Comparison of ENCODE assay signal across 20 cellular contexts in the genomic region with DNA sequence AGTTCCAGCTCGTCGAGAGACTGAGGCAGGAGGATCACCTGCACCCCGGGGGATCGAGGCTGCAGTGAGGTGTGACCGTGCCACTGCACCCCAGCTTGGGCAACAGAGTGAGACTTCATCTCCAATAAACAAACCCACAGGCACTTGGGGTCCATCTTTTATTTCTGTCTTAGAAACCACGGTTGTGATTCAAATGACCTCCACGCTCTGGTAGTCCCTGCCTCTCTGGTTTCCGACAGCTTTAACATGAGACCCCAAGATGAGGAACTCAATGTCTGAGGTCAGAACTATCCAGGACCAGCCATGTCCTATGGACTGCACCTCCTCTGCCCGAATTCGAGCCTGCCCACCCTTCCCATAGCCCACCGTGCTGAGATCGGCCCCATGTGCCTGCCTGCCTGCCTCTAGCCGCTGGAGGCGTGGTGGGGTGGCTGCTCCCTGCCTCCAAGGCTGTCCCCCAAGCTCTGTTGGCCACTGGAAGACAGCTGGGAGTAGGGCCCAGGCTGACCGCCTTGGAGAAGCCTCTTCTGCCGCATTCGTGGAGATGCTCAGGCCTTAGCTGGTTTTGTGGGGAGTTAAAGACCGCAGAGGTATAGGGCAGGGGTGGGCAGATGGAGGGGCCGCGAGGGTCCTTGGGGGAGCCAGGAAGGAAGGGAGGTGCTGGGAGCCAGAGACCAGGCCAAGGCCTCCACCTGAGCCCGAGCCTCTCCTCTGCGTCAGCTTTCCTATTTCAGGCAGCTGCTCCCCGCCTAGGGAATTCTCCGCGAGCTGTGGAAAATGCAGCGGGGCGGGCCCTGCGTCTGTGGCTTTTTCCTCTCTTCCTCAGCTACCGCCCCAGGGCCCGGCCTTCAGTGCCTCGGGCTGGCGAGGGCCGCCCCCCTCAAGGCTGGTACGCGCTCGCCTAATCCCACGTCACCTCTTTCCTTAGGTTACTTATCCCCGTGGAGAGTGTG. TPM values are rescaled to one million over a fixed set of nuclear protein-coding genes. Genes with fewer than 3 reads are reported as not detected.
DNase-seq lines count a peak whose midpoint lies in the region; ATAC-seq and TF ChIP-seq lines count a peak whose summit lies in the region.
"Had no signal": no experiment of that assay in that cellular context is flagged by ENCODE, and none has a peak within 500 bp of the region (broad histone marks: within the 10 kb centered on the region; RNA-seq: fewer than 3 reads in every experiment).

No MANE protein-coding gene starts in this region.

- peak overlapping the region in 2 of 8 donors; percentile 43 to 61 for H3K4me3 Mint-ChIP-seq in naive B cell
- H3K4me3 Mint-ChIP-seq: activated naive CD8-positive, alpha-beta T cell treated with anti-CD3 and anti-CD28 coated beads, Interleukin-2, amount 10 ng/mL, durations not matched to agents 7 days and 5 days; activated T-cell treated with anti-CD3 and anti-CD28 coated beads, Interleukin-2, amount 50 U/mL, for 24 hours had no signal

- H3K4me1 ChIP-seq in ectodermal cell (ENCODE audit: control insufficient read depth, insufficient read depth, low read length): peaks cover 18% of the 10 kb centered on the region
- peaks cover 12% of the 10 kb centered on the region for H3K4me1 ChIP-seq in vagina

- peak overlapping the region in 4 of 6 donors; percentile 10 to 84 (median 39) for H3K27ac Mint-ChIP-seq in naive B cell
- H3K27ac Mint-ChIP-seq: activated naive CD8-positive, alpha-beta T cell treated with anti-CD3 and anti-CD28 coated beads, Interleukin-2, amount 10 ng/mL, durations not matched to agents 7 days and 5 days; activated T-cell treated with anti-CD3 and anti-CD28 coated beads, Interleukin-2, amount 50 U/mL, for 24 hours had no signal

- peak; percentile 38 for DNase-seq in left ventricle myocardium superior
- DNase-seq in Right ventricle myocardium inferior (ENCODE audit: missing footprints): no peak
- no peak for DNase-seq in naive B cell
- peak in 1 of 2 donors; percentile 67 for DNase-seq in vagina (ENCODE audit: extremely low spot score in 2 of 2)
- DNase-seq in effector CD8-positive, alpha-beta T cell (lab: John Stamatoyannopoulos, UW): no peak
- DNase-seq: activated CD4-positive, alpha-beta T cell treated with anti-CD3 and anti-CD28 coated beads, Interleukin-2, amount 50 U/mL, for 1 hour; activated naive CD8-positive, alpha-beta T cell treated with anti-CD3 and anti-CD28 coated beads, Interleukin-2, amount 10 ng/mL, durations not matched to agents 7 days and 5 days; activated T-cell treated with anti-CD3 and anti-CD28 coated beads, Interleukin-2, amount 50 U/mL, for 24 hours; COR-L47; mammary epithelial cell; NCI-H1694; NCI-H510A treated with DMSO at 0.1 percent for 48 hours; PC-3; stimulated activated naive CD8-positive, alpha-beta T cell treated with anti-CD3 and anti-CD28 coated beads, Interleukin-15, Interleukin-2, amounts not matched to agents 100 U/mL and 50 U/mL, for 24 hours had no signal

- H3K4me3 ChIP-seq in ectodermal cell (ENCODE audit: insufficient read depth, low read depth, low read length) (no peak overlapping the region), vagina (no peak overlapping the region)
- H3K4me3 ChIP-seq: cardiac muscle cell had no signal

- 86 to 88% methylated on average over 38 of the region's 38 CpGs for WGBS in ectodermal cell, 2 experiments

- no peaks in the 10 kb centered on the region for H3K9me3 Mint-ChIP-seq in naive B cell
- H3K9me3 Mint-ChIP-seq: activated naive CD8-positive, alpha-beta T cell treated with anti-CD3 and anti-CD28 coated beads, Interleukin-2, amount 10 ng/mL, durations not matched to agents 7 days and 5 days; activated T-cell treated with anti-CD3 and anti-CD28 coated beads, Interleukin-2, amount 50 U/mL, for 24 hours had no signal

- no peak for TF ChIP-seq CTCF in vagina (IDR thresholded peaks at IDR 0.05)

- ATAC-seq in left ventricle myocardium superior: no peak
- no peak for ATAC-seq in Right ventricle myocardium inferior
- peak in 1 of 2 donors; percentile 32 for ATAC-seq in naive B cell (ENCODE audit: low read depth in 2 of 2)
- no peak for ATAC-seq in GM18511 (IDR thresholded peaks at IDR 0.05; ENCODE audit: unreplicated experiment)
- no peak for ATAC-seq in GM21360 (IDR thresholded peaks at IDR 0.05; ENCODE audit: unreplicated experiment)
- ATAC-seq: PC-3; stimulated activated naive CD8-positive, alpha-beta T cell treated with anti-CD3 and anti-CD28 coated beads, Interleukin-15, Interleukin-2, amounts not matched to agents 100 U/mL and 50 U/mL, for 24 hours had no signal

- H3K36me3 ChIP-seq in ectodermal cell (ENCODE audit: control insufficient read depth, insufficient read depth, low read length) (no peaks in the 10 kb centered on the region), vagina (no peaks in the 10 kb centered on the region)
- H3K36me3 ChIP-seq: cardiac muscle cell had no signal

- H3K27me3 Mint-ChIP-seq in naive B cell: peaks cover 0 to 17% (median 0%) of the 10 kb centered on the region in 3 donors
- H3K27me3 Mint-ChIP-seq: activated naive CD8-positive, alpha-beta T cell treated with anti-CD3 and anti-CD28 coated beads, Interleukin-2, amount 10 ng/mL, durations not matched to agents 7 days and 5 days; activated T-cell treated with anti-CD3 and anti-CD28 coated beads, Interleukin-2, amount 50 U/mL, for 24 hours had no signal

- H3K27ac ChIP-seq in ectodermal cell (ENCODE audit: insufficient read depth, low read depth, low read length, poor library complexity, severe bottlenecking): peak overlapping the region; percentile 26
- peak overlapping the region; percentile 27 for H3K27ac ChIP-seq in vagina
- H3K27ac ChIP-seq: cardiac muscle cell had no signal

- H3K4me1 Mint-ChIP-seq in naive B cell: peaks cover 15 to 32% (median 21%) of the 10 kb centered on the region in 3 donors
- H3K4me1 Mint-ChIP-seq: activated naive CD8-positive, alpha-beta T cell treated with anti-CD3 and anti-CD28 coated beads, Interleukin-2, amount 10 ng/mL, durations not matched to agents 7 days and 5 days had no signal

- no peaks in the 10 kb centered on the region for H3K36me3 Mint-ChIP-seq in naive B cell
- H3K36me3 Mint-ChIP-seq: activated naive CD8-positive, alpha-beta T cell treated with anti-CD3 and anti-CD28 coated beads, Interleukin-2, amount 10 ng/mL, durations not matched to agents 7 days and 5 days had no signal

- intact Hi-C loops in left ventricle myocardium superior (cut with micrococcal nuclease) (no loop called here), Right ventricle myocardium inferior (cut with DNase I) (no loop called here), vagina (cut with DNase I) (no loop called here)

- no peaks in the 10 kb centered on the region for H3K9me3 ChIP-seq in ectodermal cell (ENCODE audit: control insufficient read depth, low read length)
- no peaks in the 10 kb centered on the region for H3K9me3 ChIP-seq in vagina

- H3K27me3 ChIP-seq in ectodermal cell (ENCODE audit: control insufficient read depth, insufficient read depth, low read length, poor library complexity, severe bottlenecking) (no peaks in the 10 kb centered on the region), vagina (no peaks in the 10 kb centered on the region)
- H3K27me3 ChIP-seq: cardiac muscle cell had no signal

- TF ChIP-seq POLR2A in vagina (IDR thresholded peaks at IDR 0.05): no peak

RNA-seq across cellular contexts. Expression of a gene that starts 6.9 kb away (rescaled TPM):
- total RNA-seq in left ventricle myocardium superior (19.6 TPM), Right ventricle myocardium inferior (18.2 TPM), vagina (16.7 TPM)
- 56.5 TPM for polyA plus RNA-seq in ectodermal cell (2013, experiment 1 of 4)
- polyA plus RNA-seq in ectodermal cell (2013, experiment 2 of 4): 57.0 TPM
- polyA plus RNA-seq in ectodermal cell (2013, experiment 3 of 4): 43.0 TPM
- 45.8 TPM for polyA plus RNA-seq in ectodermal cell (2013, experiment 4 of 4)
- 10 to 100 TPM in 5 of 6 donors, 1 to 10 TPM in 1; 5.1 to 20.2 (median 12.3) TPM for polyA plus RNA-seq in naive B cell (ENCODE audit: low read depth in 6 of 6)

RNA-seq across cellular contexts. Expression of a gene that starts 35.4 kb away (rescaled TPM):
- total RNA-seq in left ventricle myocardium superior (94.3 TPM), Right ventricle myocardium inferior (122 TPM), vagina (not detected)
- 678 TPM for polyA plus RNA-seq in ectodermal cell (2013, experiment 1 of 4)
- polyA plus RNA-seq in ectodermal cell (2013, experiment 2 of 4): 600 TPM
- 17,417 TPM for polyA plus RNA-seq in ectodermal cell (2013, experiment 3 of 4)
- 9,412 TPM for polyA plus RNA-seq in ectodermal cell (2013, experiment 4 of 4)
- polyA plus RNA-seq in naive B cell (ENCODE audit: low read depth in 6 of 6): not detected
- total RNA-seq: cardiac muscle cell, fibroblast of villous mesenchyme, PC-3 had no signal
- polyA plus RNA-seq: AG04450, cardiac muscle cell, mammary epithelial cell had no signal

Comparison
In these comparisons a context has a peak if more than half of its experiments do, and no peak if none do; other contexts are left out.
1. RNA of a gene that starts 35.4 kb away (total RNA-seq): 122 TPM in Right ventricle myocardium inferior (single experiment) and 94.3 TPM in left ventricle myocardium superior (single experiment); not detected in vagina (single experiment); every median in the first group is over 10 times any median in the second.